In genomic region chr6:156955494-156956183, GRCh38 we compare ENCODE assay signal across 10 cellular contexts.
DNase-seq lines count a peak whose midpoint lies in the region; ATAC-seq and TF ChIP-seq lines count a peak whose summit lies in the region.
"Had no signal": no experiment of that assay in that cellular context is flagged by ENCODE, and none has a peak within 500 bp of the region (broad histone marks: within the 10 kb centered on the region; RNA-seq: fewer than 3 reads in every experiment).

No MANE protein-coding gene starts in this region.

- no peak for TF ChIP-seq CTCF in Panc1 (IDR thresholded peaks at IDR 0.05)
- TF ChIP-seq CTCF in esophagus squamous epithelium (IDR thresholded peaks at IDR 0.05), result no peak
- TF ChIP-seq CTCF in tibial artery (IDR thresholded peaks at IDR 0.05), result no peak
- TF ChIP-seq CTCF in CD8-positive, alpha-beta T cell (IDR thresholded peaks at IDR 0.05), result no peak

- peak overlapping the region; percentile 37 for H4K8ac ChIP-seq in mesenchymal stem cell (ENCODE audit: low read length)

- no peaks in the 10 kb centered on the region for H3K36me3 ChIP-seq in Panc1 (ENCODE audit: control insufficient read depth, insufficient read depth, low read length)
- no peaks in the 10 kb centered on the region for H3K36me3 ChIP-seq in esophagus squamous epithelium
- peaks cover 0 to 7% of the 10 kb centered on the region in 2 experiments for H3K36me3 ChIP-seq in mesenchymal stem cell (ENCODE audit: control insufficient read depth in 1 of 2, insufficient read depth in 2 of 2, low read depth in 1 of 2, low read length in 2 of 2)
- H3K36me3 ChIP-seq in tibial artery, result no peaks in the 10 kb centered on the region
- no peaks in the 10 kb centered on the region for H3K36me3 ChIP-seq in CD8-positive, alpha-beta T cell (ENCODE audit: insufficient read depth, low read length)

- peak overlapping the region; percentile 6 for H3K4me2 ChIP-seq in mesenchymal stem cell (ENCODE audit: low read length, poor library complexity, severe bottlenecking)

- H3K4me3 ChIP-seq in Panc1 (ENCODE audit: low read depth in 2 of 2, low read length in 2 of 2) (no peak overlapping the region), esophagus squamous epithelium (no peak overlapping the region), mesenchymal stem cell (ENCODE audit: insufficient read depth in 1 of 2, low read depth in 1 of 2, low read length in 2 of 2) (no peak overlapping the region), tibial artery (no peak overlapping the region)
- H3K4me3 ChIP-seq in CD8-positive, alpha-beta T cell (ENCODE audit: low read depth, low read length), result no peak overlapping the region

- CTCF ChIA-PET in Panc1 (lab: Charles Lee), result no interaction called here
- CTCF ChIA-PET in CD8-positive, alpha-beta T cell (lab: Charles Lee), result interaction anchor here (0.9 kb wide), 1 partner anchor 45 kb away, joined by 3 read pairs; no protein-coding TSS in a partner anchor

- no peak overlapping the region for H2AFZ ChIP-seq in mesenchymal stem cell (ENCODE audit: low read depth, low read length)

- H2BK5ac ChIP-seq in mesenchymal stem cell (ENCODE audit: low read depth, low read length, poor library complexity, severe bottlenecking), result no peak overlapping the region

- H3K14ac ChIP-seq in mesenchymal stem cell (ENCODE audit: low read length in 2 of 2), result no peak overlapping the region

- POLR2A ChIA-PET in Panc1 (lab: Charles Lee), result no interaction called here
- POLR2A ChIA-PET in CD8-positive, alpha-beta T cell (lab: Charles Lee), result no interaction called here

- peak overlapping the region in 1 of 2 experiments; percentile 43 for H3K18ac ChIP-seq in mesenchymal stem cell (ENCODE audit: low read depth in 1 of 2, low read length in 2 of 2)

- peak overlapping the region; percentile 67 for H2AK5ac ChIP-seq in mesenchymal stem cell (ENCODE audit: low read length, severe bottlenecking)

- H3K79me1 ChIP-seq in mesenchymal stem cell (replicated peaks; ENCODE audit: low read length, poor library complexity, severe bottlenecking), result peaks cover 19% of the 10 kb centered on the region

- H2BK120ac ChIP-seq in mesenchymal stem cell (ENCODE audit: low read depth, low read length), result peak overlapping the region; percentile 19

- no peak for TF ChIP-seq POLR2A in esophagus squamous epithelium (IDR thresholded peaks at IDR 0.05)

- H3K27ac ChIP-seq in Panc1 (ENCODE audit: low read length), result no peak overlapping the region
- H3K27ac ChIP-seq in esophagus squamous epithelium, result peak overlapping the region in 3 of 4 donors; percentile 16 to 25 (median 22)
- H3K27ac ChIP-seq in mesenchymal stem cell (ENCODE audit: low read length, poor library complexity, severe bottlenecking), result no peak overlapping the region
- H3K27ac ChIP-seq in tibial artery, result peak overlapping the region; percentile 54 to 59
- no peak overlapping the region for H3K27ac ChIP-seq in CD8-positive, alpha-beta T cell (ENCODE audit: low read depth, low read length)

- H3K27me3 Mint-ChIP-seq in CD8-positive, alpha-beta T cell (ENCODE audit: low read depth), result no peaks in the 10 kb centered on the region
- H3K27me3 Mint-ChIP-seq: activated CD4-positive, alpha-beta T cell treated with anti-CD3 and anti-CD28 coated beads, Interleukin-2, amount 10 ng/mL, durations not matched to agents 7 days and 5 days; activated naive CD8-positive, alpha-beta T cell treated with anti-CD3 and anti-CD28 coated beads, Interleukin-2, amount 50 U/mL, for 24 hours had no signal

- no peak overlapping the region for H2BK12ac ChIP-seq in mesenchymal stem cell (ENCODE audit: low read length in 2 of 2)

- H3K27me3 ChIP-seq in Panc1 (ENCODE audit: control insufficient read depth, insufficient read depth, low read length), result no peaks in the 10 kb centered on the region
- no peaks in the 10 kb centered on the region for H3K27me3 ChIP-seq in esophagus squamous epithelium
- no peaks in the 10 kb centered on the region for H3K27me3 ChIP-seq in mesenchymal stem cell (ENCODE audit: control insufficient read depth in 1 of 2, insufficient read depth in 1 of 2, low read length in 2 of 2)
- H3K27me3 ChIP-seq in tibial artery, result no peaks in the 10 kb centered on the region
- H3K27me3 ChIP-seq in CD8-positive, alpha-beta T cell (ENCODE audit: insufficient read depth, low read length), result no peaks in the 10 kb centered on the region

- no peak overlapping the region for H3K27ac Mint-ChIP-seq in CD8-positive, alpha-beta T cell
- H3K27ac Mint-ChIP-seq: activated CD4-positive, alpha-beta T cell treated with anti-CD3 and anti-CD28 coated beads, Interleukin-2, amount 10 ng/mL, durations not matched to agents 7 days and 5 days; activated naive CD8-positive, alpha-beta T cell treated with anti-CD3 and anti-CD28 coated beads, Interleukin-2, amount 50 U/mL, for 24 hours had no signal

- 65 to 82% methylated on average over 5 to 6 of the region's 6 CpGs for WGBS in esophagus squamous epithelium, 2 donors
- WGBS in mesenchymal stem cell, result 94% methylated on average over 6 of the region's 6 CpGs

- in situ Hi-C loops in Panc1 (cut with HindIII; ENCODE audit: low pct_unique_long_range_greater_than_20kb, low sequenced_read_pairs), result no loop called here

- H2BK15ac ChIP-seq in mesenchymal stem cell (ENCODE audit: low read depth, poor library complexity, severe bottlenecking), result no peak overlapping the region

- peak; percentile 56; the same call in 1 of the 2 replicates for ATAC-seq in Panc1
- no peak for ATAC-seq in CD8-positive, alpha-beta T cell
- ATAC-seq: activated naive CD8-positive, alpha-beta T cell treated with anti-CD3 and anti-CD28 coated beads, Interleukin-2, amount 50 U/mL, for 24 hours had no signal

- no peak overlapping the region for H3K23ac ChIP-seq in mesenchymal stem cell (ENCODE audit: low read length in 2 of 2)

- H3K9ac ChIP-seq in mesenchymal stem cell (ENCODE audit: low read length), result no peak overlapping the region

- DNase-seq in Panc1 (ENCODE audit: low read depth, low spot score), result no peak
- DNase-seq in esophagus squamous epithelium (lab: John Stamatoyannopoulos, UW), result no peak
- DNase-seq in mesenchymal stem cell, result no peak
- no peak for DNase-seq in tibial artery
- no peak for DNase-seq in activated gamma-delta T cell (lab: John Stamatoyannopoulos, UW)
- no peak for DNase-seq in CD8-positive, alpha-beta T cell
- DNase-seq in occipital lobe (lab: John Stamatoyannopoulos, UW), result no peak
- no peak for DNase-seq in effector CD4-positive, alpha-beta T cell
- DNase-seq: activated CD4-positive, alpha-beta T cell treated with anti-CD3 and anti-CD28 coated beads, Interleukin-2, amount 10 ng/mL, durations not matched to agents 7 days and 5 days; activated naive CD8-positive, alpha-beta T cell treated with anti-CD3 and anti-CD28 coated beads, Interleukin-2, amount 50 U/mL, for 24 hours had no signal

- no TSS peak for BruUV-seq in Panc1 (replicated peaks; lab: Mats Ljungman, UMichigan)

- H3K9me3 Mint-ChIP-seq in CD8-positive, alpha-beta T cell, result no peaks in the 10 kb centered on the region
- H3K9me3 Mint-ChIP-seq: activated CD4-positive, alpha-beta T cell treated with anti-CD3 and anti-CD28 coated beads, Interleukin-2, amount 10 ng/mL, durations not matched to agents 7 days and 5 days; activated naive CD8-positive, alpha-beta T cell treated with anti-CD3 and anti-CD28 coated beads, Interleukin-2, amount 50 U/mL, for 24 hours had no signal

- H3K9me3 ChIP-seq in Panc1 (ENCODE audit: control insufficient read depth, insufficient read depth, low read depth, low read length), result no peaks in the 10 kb centered on the region
- H3K9me3 ChIP-seq in esophagus squamous epithelium, result no peaks in the 10 kb centered on the region
- no peaks in the 10 kb centered on the region for H3K9me3 ChIP-seq in mesenchymal stem cell (ENCODE audit: control insufficient read depth, low read length)
- H3K9me3 ChIP-seq in tibial artery, result no peaks in the 10 kb centered on the region
- H3K9me3 ChIP-seq in CD8-positive, alpha-beta T cell (ENCODE audit: low read length), result no peaks in the 10 kb centered on the region

- H3K36me3 Mint-ChIP-seq in CD8-positive, alpha-beta T cell, result peaks cover 3% of the 10 kb centered on the region

- intact Hi-C loops in Panc1 (cut with micrococcal nuclease; ENCODE audit: unreplicated experiment), result no loop called here
- intact Hi-C loops in esophagus squamous epithelium (cut with DNase I), result no loop called here
- intact Hi-C loops in tibial artery (cut with DNase I; ENCODE audit: low total_unique reads), result no loop called here
- intact Hi-C loops in CD8-positive, alpha-beta T cell (cut with DNase I, micrococcal nuclease), result loop anchor here (2.0 to 10.0 kb wide), 4 partner anchors 63 to 393 kb away; no protein-coding TSS in a partner anchor

- H3K4ac ChIP-seq in mesenchymal stem cell (ENCODE audit: low read depth in 1 of 2, low read length in 2 of 2), result no peak overlapping the region

- H3K4me1 ChIP-seq in Panc1 (ENCODE audit: control insufficient read depth, insufficient read depth, low read length) (peaks cover 20% of the 10 kb centered on the region), esophagus squamous epithelium (peaks cover 5 to 60% (median 17%) of the 10 kb centered on the region in 3 donors), mesenchymal stem cell (ENCODE audit: control insufficient read depth, insufficient read depth, low read depth, low read length) (peaks cover 13% of the 10 kb centered on the region), tibial artery (peaks cover 0 to 71% (median 42%) of the 10 kb centered on the region in 4 donors)
- peaks cover 30% of the 10 kb centered on the region for H3K4me1 ChIP-seq in CD8-positive, alpha-beta T cell (ENCODE audit: insufficient read depth, low read length)

- H3K4me3 Mint-ChIP-seq in CD8-positive, alpha-beta T cell, result no peak overlapping the region
- H3K4me3 Mint-ChIP-seq: activated CD4-positive, alpha-beta T cell treated with anti-CD3 and anti-CD28 coated beads, Interleukin-2, amount 10 ng/mL, durations not matched to agents 7 days and 5 days; activated naive CD8-positive, alpha-beta T cell treated with anti-CD3 and anti-CD28 coated beads, Interleukin-2, amount 50 U/mL, for 24 hours had no signal

- H3K4me1 Mint-ChIP-seq in CD8-positive, alpha-beta T cell (ENCODE audit: low read depth), result peaks cover 66% of the 10 kb centered on the region

- H4K91ac ChIP-seq in mesenchymal stem cell (ENCODE audit: low read length), result no peak overlapping the region

Comparison
In these comparisons a context has a peak if more than half of its experiments do, and no peak if none do; other contexts are left out.
1. H3K27ac ChIP-seq: peak in esophagus squamous epithelium (3 of 4) and tibial artery (2 of 2); none in Panc1 (single experiment), mesenchymal stem cell (single experiment) and CD8-positive, alpha-beta T cell (single experiment).
2. intact Hi-C loops: an anchor here in CD8-positive, alpha-beta T cell (2.0 to 10.0 kb wide); none called in Panc1, esophagus squamous epithelium and tibial artery.